Comparison of ENCODE assay signal across 17 cellular contexts in the genomic region with DNA sequence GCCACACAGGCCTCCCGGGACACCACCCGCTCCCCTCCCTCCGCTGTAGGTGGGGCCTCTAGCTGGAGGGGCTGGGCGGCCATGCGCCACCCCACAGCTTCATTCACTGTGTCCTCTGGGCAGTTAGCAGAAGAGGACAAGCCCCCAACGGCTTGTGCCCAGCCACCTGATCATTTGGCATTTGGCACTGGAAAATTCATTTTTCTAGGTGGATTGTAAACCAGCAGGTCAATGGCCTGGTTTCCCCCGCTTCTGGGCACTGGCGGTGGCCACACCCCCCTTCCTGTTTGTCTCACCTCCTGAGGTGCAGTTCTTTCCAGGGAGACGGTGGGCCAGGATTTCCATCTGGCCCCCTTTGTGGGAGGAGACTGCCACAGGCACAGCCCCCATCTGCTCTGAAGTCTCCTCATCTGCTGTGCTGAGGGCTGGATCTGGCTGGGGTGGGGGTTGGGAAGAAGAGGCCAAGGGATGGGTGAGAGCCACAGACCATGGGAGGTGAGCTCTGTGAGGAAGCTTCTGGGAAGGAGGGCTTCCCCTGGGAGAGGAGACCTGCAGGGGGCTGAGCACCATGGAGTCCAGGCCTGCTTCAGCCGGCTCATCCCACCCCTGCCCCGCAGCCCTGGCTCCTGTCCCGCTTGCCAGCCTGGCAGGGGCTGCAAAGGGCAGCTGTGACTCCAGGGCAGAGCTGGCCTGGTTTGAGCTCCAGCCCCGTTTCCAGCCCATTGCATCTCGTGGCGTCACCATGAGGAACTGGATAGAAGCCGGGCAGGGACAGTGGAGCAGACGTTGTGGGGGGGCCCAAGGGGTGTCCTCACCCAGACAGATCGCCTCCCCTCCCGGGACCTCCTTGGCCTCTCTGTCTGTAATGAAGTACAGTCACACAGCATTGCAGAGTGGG. TPM values are rescaled to one million over a fixed set of nuclear protein-coding genes. Genes with fewer than 3 reads are reported as not detected.
DNase-seq lines count a peak whose midpoint lies in the region; ATAC-seq and TF ChIP-seq lines count a peak whose summit lies in the region.
"Had no signal": no experiment of that assay in that cellular context is flagged by ENCODE, and none has a peak within 500 bp of the region (broad histone marks: within the 10 kb centered on the region; RNA-seq: fewer than 3 reads in every experiment).

No MANE protein-coding gene starts in this region.

- H3K27ac ChIP-seq in mesodermal cell (ENCODE audit: low read depth, low read length, severe bottlenecking): peak overlapping the region; percentile 45
- H3K27ac ChIP-seq: ascending aorta had no signal

- peaks cover 9% of the 10 kb centered on the region for H3K4me1 ChIP-seq in mesodermal cell (ENCODE audit: control insufficient read depth, insufficient read depth, low read length, poor library complexity, severe bottlenecking)
- H3K4me1 ChIP-seq: ascending aorta had no signal

- no peak for ATAC-seq in HG03196 (IDR thresholded peaks at IDR 0.05; ENCODE audit: unreplicated experiment)
- ATAC-seq: esophagus mucosa had no signal

- 70 to 75% methylated on average over 15 to 17 of the region's 19 CpGs for WGBS in mesodermal cell (ENCODE audit: insufficient coverage in 2 of 2), 2 experiments

- peaks cover 40% of the 10 kb centered on the region for H3K36me3 ChIP-seq in mesodermal cell (ENCODE audit: control insufficient read depth, insufficient read depth, low read length)

- no peak overlapping the region for H3K27ac Mint-ChIP-seq in chondrocyte (ENCODE audit: unreplicated experiment)
- H3K27ac Mint-ChIP-seq: dendritic cell treated with granulocyte-macrophage colony-stimulating factor and Interleukin-4, amounts not matched to agents 40 ng/mL and 50 ng/mL, for 4 days; naive B cell had no signal

- H3K4me3 Mint-ChIP-seq in chondrocyte (ENCODE audit: unreplicated experiment): no peak overlapping the region
- H3K4me3 Mint-ChIP-seq: dendritic cell treated with granulocyte-macrophage colony-stimulating factor and Interleukin-4, amounts not matched to agents 40 ng/mL and 50 ng/mL, for 4 days; naive B cell had no signal

- H3K27me3 Mint-ChIP-seq in chondrocyte (ENCODE audit: low read depth): no peaks in the 10 kb centered on the region
- H3K27me3 Mint-ChIP-seq: naive B cell had no signal

- peaks cover 10% of the 10 kb centered on the region for H3K36me3 Mint-ChIP-seq in chondrocyte (ENCODE audit: low read depth)
- H3K36me3 Mint-ChIP-seq: naive B cell had no signal

- H3K4me1 Mint-ChIP-seq in chondrocyte (ENCODE audit: low read depth): peaks cover 11% of the 10 kb centered on the region
- H3K4me1 Mint-ChIP-seq: naive B cell had no signal

- TF ChIP-seq CTCF in chondrocyte (IDR thresholded peaks at IDR 0.05) (no peak), GM13977 (IDR thresholded peaks at IDR 0.05; ENCODE audit: extremely low read depth, insufficient read depth, missing control alignments) (no peak)

- no peaks in the 10 kb centered on the region for H3K9me3 Mint-ChIP-seq in chondrocyte (ENCODE audit: low read depth)
- H3K9me3 Mint-ChIP-seq: dendritic cell treated with granulocyte-macrophage colony-stimulating factor and Interleukin-4, amounts not matched to agents 40 ng/mL and 50 ng/mL, for 4 days; naive B cell had no signal

- no peak overlapping the region for H3K4me3 ChIP-seq in mesodermal cell (ENCODE audit: extremely low read depth, insufficient read depth, low read length, poor library complexity, severe bottlenecking)
- H3K4me3 ChIP-seq: ascending aorta had no signal

- in situ Hi-C loops in GM13977 (cut with MboI; ENCODE audit: low pct_unique_long_range_greater_than_20kb, low sequenced_read_pairs, unreplicated experiment): no loop called here

- H3K9me3 ChIP-seq in mesodermal cell (ENCODE audit: control insufficient read depth, low read length): no peaks in the 10 kb centered on the region
- H3K9me3 ChIP-seq: ascending aorta had no signal

- DNase-seq in C1 segment of cervical spinal cord (lab: John Stamatoyannopoulos, UW): peak in 11 of 14 donors; percentile 21 to 84 (median 58)
- DNase-seq in NCI-H2171 treated with DMSO at 0.1 percent for 48 hours (lab: John Stamatoyannopoulos, UW): peak; percentile 59
- DNase-seq in chondrocyte (ENCODE audit: low spot score): peak; percentile 72
- no peak for DNase-seq in GM13977 (ENCODE audit: low spot score)
- DNase-seq in activated T-cell treated with anti-CD3 and anti-CD28 coated beads for 4 hours: no peak
- no peak for DNase-seq in DMS53 (lab: John Stamatoyannopoulos, UW)
- DNase-seq: activated effector memory CD4-positive, alpha-beta T cell treated with Interleukin-2 at 50 U/mL for 16 hours; Calu3; left cardiac atrium; naive B cell; NCI-H226; OCI-M1 had no signal

RNA-seq across cellular contexts. Expression of gene SLC29A3, which starts 40.1 kb away (rescaled TPM):
- total RNA-seq in chondrocyte: 2.4 to 3.8 TPM (median 2.7 TPM) in 3 replicates
- polyA plus RNA-seq in mesodermal cell (2013, experiment 1 of 2): 7.2 TPM
- polyA plus RNA-seq in mesodermal cell (2013, experiment 2 of 2): 4.8 TPM

Comparison
In these comparisons a context has a peak if more than half of its experiments do, and no peak if none do; other contexts are left out.
1. DNase-seq: peak in C1 segment of cervical spinal cord (11 of 14), NCI-H2171 treated with DMSO at 0.1 percent for 48 hours (single experiment) and chondrocyte (single experiment); none in GM13977 (single experiment), activated T-cell treated with anti-CD3 and anti-CD28 coated beads for 4 hours (single experiment) and DMS53 (single experiment).